In the genomic region with DNA sequence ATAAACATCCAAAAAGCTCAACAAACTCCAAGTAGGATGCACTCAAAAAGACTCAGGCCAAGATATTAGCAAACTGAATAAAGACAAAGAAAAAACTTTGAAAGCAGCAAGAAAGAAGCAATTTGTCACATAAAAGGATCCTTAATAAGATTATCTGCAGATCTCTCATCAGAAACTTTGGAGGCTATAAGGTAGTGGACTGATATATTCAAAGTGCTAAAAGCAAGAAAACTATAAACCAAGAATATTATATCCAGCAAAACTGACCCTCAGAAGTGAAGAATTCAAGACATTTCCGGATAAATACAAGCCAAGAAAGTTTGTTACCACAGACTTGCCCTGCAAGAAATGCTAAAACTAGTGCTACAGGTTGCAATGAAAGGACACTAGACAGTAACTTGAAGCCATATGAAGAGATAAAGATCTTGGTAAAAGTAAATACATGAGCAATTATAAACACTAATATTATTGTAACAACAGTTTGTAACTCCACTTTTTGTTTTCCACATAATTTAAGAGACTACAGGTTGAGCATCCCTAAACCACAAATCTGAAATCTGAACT, we compare ENCODE assay signal across 31 cellular contexts. TPM values are rescaled to one million over a fixed set of nuclear protein-coding genes. Genes with fewer than 3 reads are reported as not detected.
"Had no signal": no experiment of that assay in that cellular context is flagged by ENCODE, and none has a peak within 500 bp of the region (broad histone marks: within the 10 kb centered on the region; RNA-seq: fewer than 3 reads in every experiment).

No MANE protein-coding gene starts in this region.

- H3K4me1 Mint-ChIP-seq: activated CD4-positive, alpha-beta T cell treated with anti-CD3 and anti-CD28 coated beads, Interleukin-2, amount 10 ng/mL, durations not matched to agents 24 days and 14 days had no signal

- H3K27me3 Mint-ChIP-seq: activated CD4-positive, alpha-beta memory T cell treated with anti-CD3 and anti-CD28 coated beads for 36 hours; activated CD4-positive, alpha-beta T cell treated with anti-CD3 and anti-CD28 coated beads for 36 hours; activated CD4-positive, alpha-beta T cell treated with anti-CD3 and anti-CD28 coated beads, Interleukin-2, amount 10 ng/mL, durations not matched to agents 24 days and 14 days; activated CD8-positive, alpha-beta memory T cell treated with anti-CD3 and anti-CD28 coated beads, Interleukin-2, amount 10 ng/mL, durations not matched to agents 7 days and 5 days; activated naive CD4-positive, alpha-beta T cell treated with anti-CD3 and anti-CD28 coated beads, Interleukin-2, amount 50 U/mL, for 24 hours; activated naive CD8-positive, alpha-beta T cell treated with anti-CD3 and anti-CD28 coated beads for 36 hours; activated naive CD8-positive, alpha-beta T cell treated with anti-CD3 and anti-CD28 coated beads, Interleukin-2, amount 50 U/mL, for 24 hours; effector memory CD8-positive, alpha-beta T cell had no signal

- H3K4me3 Mint-ChIP-seq: activated CD4-positive, alpha-beta memory T cell treated with anti-CD3 and anti-CD28 coated beads for 36 hours; activated CD4-positive, alpha-beta T cell treated with anti-CD3 and anti-CD28 coated beads for 36 hours; activated CD4-positive, alpha-beta T cell treated with anti-CD3 and anti-CD28 coated beads, Interleukin-2, amount 10 ng/mL, durations not matched to agents 24 days and 14 days; activated CD8-positive, alpha-beta memory T cell treated with anti-CD3 and anti-CD28 coated beads, Interleukin-2, amount 10 ng/mL, durations not matched to agents 7 days and 5 days; activated CD8-positive, alpha-beta T cell treated with anti-CD3 and anti-CD28 coated beads, Interleukin-2, amount 10 ng/mL, durations not matched to agents 7 days and 5 days; activated naive CD4-positive, alpha-beta T cell treated with anti-CD3 and anti-CD28 coated beads for 36 hours; activated naive CD4-positive, alpha-beta T cell treated with anti-CD3 and anti-CD28 coated beads, Interleukin-2, amount 50 U/mL, for 24 hours; activated naive CD8-positive, alpha-beta T cell treated with anti-CD3 and anti-CD28 coated beads for 36 hours; activated naive CD8-positive, alpha-beta T cell treated with anti-CD3 and anti-CD28 coated beads, Interleukin-2, amount 50 U/mL, for 24 hours; activated T-helper 1 cell treated with anti-CD3 and anti-CD28 coated beads, Interleukin-12 subunit alpha, Interleukin-12 subunit beta, Interleukin-2, Interleukin-4 antibody, amounts not matched to agents 30 ng/mL and 10 ng/mL and 1 ng/mL, durations not matched to agents 14 hours and 24 hours and 36 hours; effector memory CD8-positive, alpha-beta T cell had no signal

- DNase-seq: activated CD4-positive, alpha-beta memory T cell treated with anti-CD3 and anti-CD28 coated beads for 36 hours; activated CD4-positive, alpha-beta T cell treated with anti-CD3 and anti-CD28 coated beads for 36 hours; activated CD4-positive, alpha-beta T cell treated with anti-CD3 and anti-CD28 coated beads, Interleukin-2, amount 10 ng/mL, durations not matched to agents 24 days and 14 days; activated CD4-positive, CD25-positive, alpha-beta regulatory T cell; activated CD4-positive, CD25-positive, alpha-beta regulatory T cell treated with anti-CD3 and anti-CD28 coated beads, Interleukin-2, amount 50 U/mL, for 72 hours; activated CD8-positive, alpha-beta memory T cell treated with anti-CD3 and anti-CD28 coated beads, Interleukin-2, amount 10 ng/mL, durations not matched to agents 7 days and 5 days; activated CD8-positive, alpha-beta memory T cell treated with anti-CD3 and anti-CD28 coated beads, Interleukin-2, amount 50 U/mL, for 4 hours; activated CD8-positive, alpha-beta T cell treated with anti-CD3 and anti-CD28 coated beads, Interleukin-2, amount 10 ng/mL, durations not matched to agents 7 days and 5 days; activated effector memory CD4-positive, alpha-beta T cell treated with anti-CD3 and anti-CD28 coated beads, Interleukin-2, amount 50 U/mL, for 16 hours; activated naive CD4-positive, alpha-beta T cell treated with anti-CD3 and anti-CD28 coated beads for 36 hours; activated naive CD8-positive, alpha-beta T cell treated with anti-CD3 and anti-CD28 coated beads for 36 hours; activated naive CD8-positive, alpha-beta T cell treated with anti-CD3 and anti-CD28 coated beads, Interleukin-2, amount 50 U/mL, for 24 hours; activated T-cell treated with anti-CD3 and anti-CD28 coated beads, Interleukin-2, amount 50 U/mL, for 1 hour; activated T-cell treated with anti-CD3 and anti-CD28 coated beads, Interleukin-2, amount 50 U/mL, for 48 hours; adrenal gland; amygdala; aorta; body of pancreas; caudate nucleus; cortex of kidney; dermis blood vessel endothelial cell; effector CD4-positive, alpha-beta T cell; effector memory CD8-positive, alpha-beta T cell; erythroblast; foreskin keratinocyte; gastrocnemius medialis; glutamatergic neuron; heart left ventricle had no signal

- ATAC-seq: activated CD4-positive, alpha-beta T cell treated with anti-CD3 and anti-CD28 coated beads for 36 hours; activated CD8-positive, alpha-beta memory T cell treated with anti-CD3 and anti-CD28 coated beads, Interleukin-2, amount 10 ng/mL, durations not matched to agents 7 days and 5 days; activated CD8-positive, alpha-beta T cell treated with anti-CD3 and anti-CD28 coated beads, Interleukin-2, amount 10 ng/mL, durations not matched to agents 7 days and 5 days; activated naive CD8-positive, alpha-beta T cell treated with anti-CD3 and anti-CD28 coated beads, Interleukin-2, amount 50 U/mL, for 24 hours; body of pancreas; effector memory CD8-positive, alpha-beta T cell; foreskin keratinocyte; gastrocnemius medialis; heart left ventricle had no signal

- H3K9me3 Mint-ChIP-seq: activated CD4-positive, alpha-beta T cell treated with anti-CD3 and anti-CD28 coated beads, Interleukin-2, amount 10 ng/mL, durations not matched to agents 24 days and 14 days; activated naive CD4-positive, alpha-beta T cell treated with anti-CD3 and anti-CD28 coated beads, Interleukin-2, amount 50 U/mL, for 24 hours had no signal

- H3K27ac Mint-ChIP-seq: activated CD4-positive, alpha-beta memory T cell treated with anti-CD3 and anti-CD28 coated beads for 36 hours; activated CD4-positive, alpha-beta T cell treated with anti-CD3 and anti-CD28 coated beads for 36 hours; activated CD4-positive, alpha-beta T cell treated with anti-CD3 and anti-CD28 coated beads, Interleukin-2, amount 10 ng/mL, durations not matched to agents 24 days and 14 days; activated CD8-positive, alpha-beta memory T cell treated with anti-CD3 and anti-CD28 coated beads, Interleukin-2, amount 10 ng/mL, durations not matched to agents 7 days and 5 days; activated CD8-positive, alpha-beta T cell treated with anti-CD3 and anti-CD28 coated beads, Interleukin-2, amount 10 ng/mL, durations not matched to agents 7 days and 5 days; activated naive CD4-positive, alpha-beta T cell treated with anti-CD3 and anti-CD28 coated beads for 36 hours; activated naive CD4-positive, alpha-beta T cell treated with anti-CD3 and anti-CD28 coated beads, Interleukin-2, amount 50 U/mL, for 24 hours; activated naive CD8-positive, alpha-beta T cell treated with anti-CD3 and anti-CD28 coated beads for 36 hours; activated naive CD8-positive, alpha-beta T cell treated with anti-CD3 and anti-CD28 coated beads, Interleukin-2, amount 50 U/mL, for 24 hours; activated T-helper 1 cell treated with anti-CD3 and anti-CD28 coated beads, Interleukin-12 subunit alpha, Interleukin-12 subunit beta, Interleukin-2, Interleukin-4 antibody, amounts not matched to agents 30 ng/mL and 10 ng/mL and 1 ng/mL, durations not matched to agents 14 hours and 24 hours and 36 hours; activated T-helper 2 cell treated with anti-CD3 and anti-CD28 coated beads, Interferon-gamma antibody, Interleukin-2, Interleukin-4, amounts not matched to agents 10 μg/mL and 5 μg/mL and 100 μg/mL, durations not matched to agents 14 hours and 24 hours and 36 hours; effector memory CD8-positive, alpha-beta T cell had no signal

RNA-seq across cellular contexts. Expression of a gene that starts 37.6 kb away (rescaled TPM):
- total RNA-seq: activated CD4-positive, alpha-beta T cell treated with anti-CD3 and anti-CD28 coated beads, Interleukin-2, amount 10 ng/mL, durations not matched to agents 24 days and 14 days; dermis blood vessel endothelial cell had no signal
